Comparison of ENCODE assay signal across 24 cellular contexts in the genomic region with DNA sequence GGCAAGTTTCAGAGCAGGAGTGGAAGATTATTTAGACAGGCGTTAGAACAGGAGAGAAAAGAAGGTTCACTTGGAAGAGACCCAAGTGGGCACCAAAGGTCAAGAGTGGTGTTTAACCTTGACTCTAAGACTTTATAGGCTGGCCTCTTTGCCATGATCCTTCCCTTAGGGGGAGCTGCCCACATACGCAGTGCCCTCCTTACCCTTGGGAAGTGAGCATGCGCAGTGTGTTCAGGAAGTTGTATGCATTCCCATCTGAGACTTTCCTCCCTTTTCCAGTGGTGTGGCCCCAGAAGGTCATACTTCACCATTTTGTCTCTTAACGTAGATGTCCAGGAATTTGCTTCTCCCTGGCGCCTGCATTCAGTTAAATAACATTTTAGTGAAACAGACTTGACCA.
A peak's percentile ranks its signal among the peaks of the same experiment; 100 is the strongest.
DNase-seq lines count a peak whose midpoint lies in the region; ATAC-seq, FAIRE-seq and TF ChIP-seq lines count a peak whose summit lies in the region.
"Had no signal": no experiment of that assay in that cellular context is flagged by ENCODE, and none has a peak within 500 bp of the region (broad histone marks: within the 10 kb centered on the region; RNA-seq: fewer than 3 reads in every experiment).

No MANE protein-coding gene starts in this region.

- peaks cover 2 to 16% of the 10 kb centered on the region in 2 experiments; a peak in 3 of 5 replicates for H3K27me3 ChIP-seq in K562 (ENCODE audit: control insufficient read depth in 2 of 2, insufficient read depth in 2 of 2, low read length in 2 of 2)
- H3K27me3 ChIP-seq in esophagus muscularis mucosa = no peaks in the 10 kb centered on the region
- no peaks in the 10 kb centered on the region for H3K27me3 ChIP-seq in uterus
- H3K27me3 ChIP-seq: BLaER1 had no signal

- in situ Hi-C loops in K562 (cut with MboI) = no loop called here

- POLR2A ChIA-PET in K562 (lab: Yijun Ruan, JAX) = no interaction called here

- H2AFZ ChIP-seq in K562 (ENCODE audit: low read depth, low read length) = no peak overlapping the region
- H2AFZ ChIP-seq: GM23248 had no signal

- WGBS in K562 (ENCODE audit: insufficient coverage, low coverage, missing lambda C conversion rate) = 12% methylated on average over 5 of the region's 5 CpGs
- 84% methylated on average over 5 of the region's 5 CpGs for WGBS in esophagus muscularis mucosa

- H3K27ac ChIP-seq in K562 (ENCODE audit: extremely low read depth, low read depth, low read length) (no peak overlapping the region), esophagus muscularis mucosa (replicated peaks in 1 of 4) (no peak overlapping the region), uterus (peak overlapping the region; percentile 33 to 58)
- H3K27ac ChIP-seq: 22Rv1, BLaER1, C4-2B, GM23248 had no signal

- BruUV-seq in K562 (replicated peaks; lab: Mats Ljungman, UMichigan) = no TSS peak

- no peak for TF ChIP-seq EP300 in K562 (IDR thresholded peaks at IDR 0.05; ENCODE audit: low read length)
- TF ChIP-seq EP300 in esophagus muscularis mucosa (IDR thresholded peaks at IDR 0.05) = no peak

- no peak for ATAC-seq in K562
- ATAC-seq: GM12878, HCT116 had no signal

- H3K9me1 ChIP-seq in K562 (ENCODE audit: control insufficient read depth, insufficient read depth, low read length) = no peaks in the 10 kb centered on the region

- no peaks in the 10 kb centered on the region for H4K20me1 ChIP-seq in K562 (replicated peaks; ENCODE audit: control insufficient read depth, insufficient read depth, low read length)
- H4K20me1 ChIP-seq: BLaER1 had no signal

- no peak overlapping the region for H3K9ac ChIP-seq in K562 (ENCODE audit: insufficient read depth in 1 of 2, low read depth in 2 of 2, low read length in 2 of 2)
- H3K9ac ChIP-seq: BLaER1, GM23248 had no signal

- H3K36me3 ChIP-seq in K562 (ENCODE audit: control insufficient read depth, insufficient read depth, low read length) (no peaks in the 10 kb centered on the region), esophagus muscularis mucosa (no peaks in the 10 kb centered on the region), uterus (no peaks in the 10 kb centered on the region)
- H3K36me3 ChIP-seq: BLaER1 had no signal

- no peak overlapping the region for H3K4me2 ChIP-seq in K562 (ENCODE audit: insufficient read depth, low read length)
- H3K4me2 ChIP-seq: BLaER1 had no signal

- H3K4me1 ChIP-seq in K562 (replicated peaks in 1 of 2; ENCODE audit: control insufficient read depth in 2 of 2, insufficient read depth in 2 of 2, low read length in 2 of 2) (peaks cover 0 to 7% of the 10 kb centered on the region in 2 experiments; a peak in 1 of 5 replicates), esophagus muscularis mucosa (peaks cover 9 to 29% (median 20%) of the 10 kb centered on the region in 4 donors), uterus (peaks cover 0 to 4% of the 10 kb centered on the region in 2 donors)
- H3K4me1 ChIP-seq: BLaER1 had no signal

- no peaks in the 10 kb centered on the region for H3K79me2 ChIP-seq in K562 (ENCODE audit: control insufficient read depth, insufficient read depth, low read length)

- intact Hi-C loops in K562 (cut with micrococcal nuclease) = no loop called here
- intact Hi-C loops in esophagus muscularis mucosa (cut with DNase I) = no loop called here
- intact Hi-C loops in uterus (cut with DNase I; ENCODE audit: low total_unique reads) = no loop called here

- no peak overlapping the region for H3K4me3 ChIP-seq in K562
- no peak overlapping the region for H3K4me3 ChIP-seq in esophagus muscularis mucosa
- H3K4me3 ChIP-seq in uterus = no peak overlapping the region
- H3K4me3 ChIP-seq: BLaER1, GM12878, GM23248 had no signal

- peak; percentile 35 for FAIRE-seq in K562 (lab: Jason Lieb, UNC)
- FAIRE-seq in GM19239 (lab: Jason Lieb, UNC) = no peak
- FAIRE-seq: D721Med, GM12878, GM18507 had no signal

- H3K9me3 ChIP-seq in K562 (replicated peaks; ENCODE audit: control insufficient read depth, insufficient read depth, low read depth, low read length) (no peaks in the 10 kb centered on the region), esophagus muscularis mucosa (no peaks in the 10 kb centered on the region), uterus (no peaks in the 10 kb centered on the region)

- CTCF ChIA-PET in K562 (lab: Yijun Ruan, JAX; ENCODE audit: low intra/inter-chr PET ratio) = no interaction called here

- TF ChIP-seq CTCF in K562 (IDR thresholded peaks at IDR 0.05 in 2 of 3, conservative IDR thresholded peaks at IDR 0.05 in 1 of 3; ENCODE audit: insufficient read depth in 2 of 3, low read depth in 1 of 3, low read length in 3 of 3) (no peak), esophagus muscularis mucosa (IDR thresholded peaks at IDR 0.05) (no peak), uterus (IDR thresholded peaks at IDR 0.05) (no peak)

- DNase-seq in NCI-H748 (lab: John Stamatoyannopoulos, UW; ENCODE audit: unreplicated experiment) (peak; percentile 1), NCI-H748 treated with DMSO at 0.1 percent for 48 hours (lab: John Stamatoyannopoulos, UW) (no peak), K562 (ENCODE audit: extremely low read depth in 1 of 4, low spot score in 3 of 4) (no peak), esophagus muscularis mucosa (ENCODE audit: extremely low spot score) (peak; percentile 72), uterus (no peak), GM19239 (ENCODE audit: insufficient read length, low spot score) (no peak), NCI-H1436 (lab: John Stamatoyannopoulos, UW) (no peak)
- no peak for DNase-seq in activated CD8-positive, alpha-beta memory T cell treated with anti-CD3 and anti-CD28 coated beads, Interleukin-2, amount 50 U/mL, for 4 hours
- DNase-seq: CD4-positive, CD25-positive, alpha-beta regulatory T cell; CD8-positive, alpha-beta memory T cell; DMS 273 treated with DMSO at 0.1 percent for 48 hours; DMS79; EL; GDM1; GM23248; H9; HFFc6 had no signal

- TF ChIP-seq POLR2A in K562 (conservative IDR thresholded peaks at IDR 0.05) = no peak
- no peak for TF ChIP-seq POLR2A in esophagus muscularis mucosa (IDR thresholded peaks at IDR 0.05; ENCODE audit: low read depth)
- no peak for TF ChIP-seq POLR2A in uterus (IDR thresholded peaks at IDR 0.05)

- no peak for TF ChIP-seq RAD21 in K562 (CRISPR knock-in tag; conservative IDR thresholded peaks at IDR 0.05 in 1 of 2, IDR thresholded peaks at IDR 0.05 in 1 of 2)

TF ChIP-seq in K562, 482 proteins besides CTCF, POLR2A, EP300 and RAD21:
- TF ChIP-seq KLF16 (IDR thresholded peaks at IDR 0.05) (no peak), NRF1 (conservative IDR thresholded peaks at IDR 0.05 in 1 of 2, IDR thresholded peaks at IDR 0.05 in 1 of 2) (peak; percentile 67 to 72)

Comparison
In these comparisons a context has a peak if more than half of its experiments do, and no peak if none do; other contexts are left out.
1. DNase-seq: peak in NCI-H748 (single experiment) and esophagus muscularis mucosa (single experiment); none in NCI-H748 treated with DMSO at 0.1 percent for 48 hours (single experiment), K562 (0 of 4), uterus (0 of 2), GM19239 (single experiment), NCI-H1436 (single experiment) and activated CD8-positive, alpha-beta memory T cell treated with anti-CD3 and anti-CD28 coated beads, Interleukin-2, amount 50 U/mL, for 4 hours (single experiment).
2. H3K27ac ChIP-seq: peak in uterus (2 of 2); none in K562 (single experiment) and esophagus muscularis mucosa (0 of 4).